Comparison of ENCODE assay signal across 11 cellular contexts in genomic region chrX:152713815-152714787, GRCh38. TPM values are rescaled to one million over a fixed set of nuclear protein-coding genes. Genes with fewer than 3 reads are reported as not detected.
"Had no signal": no experiment of that assay in that cellular context is flagged by ENCODE, and none has a peak within 500 bp of the region (broad histone marks: within the 10 kb centered on the region; RNA-seq: fewer than 3 reads in every experiment).

MAGEA2B (plus strand) TSS chrX:152714628; CDS start chrX:152717107, 2,479 bp downstream.

RNA-seq across cellular contexts. Expression of gene MAGEA2B, which starts in this region (rescaled TPM):
- total RNA-seq: activated CD4-positive, alpha-beta memory T cell treated with anti-CD3 and anti-CD28 coated beads, Interleukin-2, amount 10 ng/mL, durations not matched to agents 7 days and 5 days; activated CD4-positive, alpha-beta T cell treated with anti-CD3 and anti-CD28 coated beads for 36 hours; activated CD4-positive, alpha-beta T cell treated with anti-CD3 and anti-CD28 coated beads, Interleukin-2, amount 10 ng/mL, durations not matched to agents 7 days and 5 days; activated CD8-positive, alpha-beta memory T cell treated with anti-CD3 and anti-CD28 coated beads, Interleukin-2, amount 10 ng/mL, durations not matched to agents 7 days and 5 days; activated CD8-positive, alpha-beta T cell treated with anti-CD3 and anti-CD28 coated beads, Interleukin-2, amount 10 ng/mL, durations not matched to agents 7 days and 5 days; activated naive CD8-positive, alpha-beta T cell treated with anti-CD3 and anti-CD28 coated beads, Interleukin-2, amount 10 ng/mL, durations not matched to agents 7 days and 5 days; activated T-helper 2 cell treated with anti-CD3 and anti-CD28 coated beads, Interferon-gamma antibody, Interleukin-2, Interleukin-4, amounts not matched to agents 10 μg/mL and 5 μg/mL and 100 μg/mL, durations not matched to agents 14 hours and 24 hours and 36 hours; ascending aorta; cardiac septum; cerebellum had no signal
- polyA plus RNA-seq: adipose tissue had no signal
